Comparison of ENCODE assay signal across 9 cellular contexts in the genomic region with DNA sequence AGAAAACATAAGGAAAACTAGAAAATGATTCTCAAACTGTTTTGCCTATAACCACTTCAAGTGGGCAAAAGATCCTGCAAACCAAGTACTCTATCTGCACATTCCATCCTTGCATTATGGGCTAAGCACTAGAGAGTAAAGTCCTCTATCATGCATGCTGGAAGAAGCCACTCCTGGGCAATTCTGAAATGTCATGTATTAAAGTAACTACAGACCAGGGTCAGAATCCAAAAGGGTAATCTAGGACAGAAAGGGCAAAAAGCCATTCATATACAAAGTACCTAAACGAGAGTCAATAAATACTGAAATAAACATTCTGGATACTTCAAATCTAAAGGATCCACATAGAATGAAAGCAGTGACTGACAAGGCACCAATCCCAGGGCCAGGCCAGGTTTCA. TPM values are rescaled to one million over a fixed set of nuclear protein-coding genes. Genes with fewer than 3 reads are reported as not detected.
DNase-seq lines count a peak whose midpoint lies in the region; ATAC-seq and TF ChIP-seq lines count a peak whose summit lies in the region.
"Had no signal": no experiment of that assay in that cellular context is flagged by ENCODE, and none has a peak within 500 bp of the region (broad histone marks: within the 10 kb centered on the region; RNA-seq: fewer than 3 reads in every experiment).

No MANE protein-coding gene starts in this region.

- peaks cover 4% of the 10 kb centered on the region; the same call in 1 of the 2 replicates for H3K36me3 ChIP-seq in ES-I3 (ENCODE audit: insufficient read depth, low read length)
- H3K36me3 ChIP-seq in SJSA1 = peaks cover under 1% of the 10 kb centered on the region; the same call in 1 of the 2 replicates
- H3K36me3 ChIP-seq in psoas muscle (ENCODE audit: insufficient read depth in 1 of 2, low read depth in 1 of 2) = peaks cover 0 to 5% of the 10 kb centered on the region in 2 donors

- H3K9ac ChIP-seq in ES-I3 (ENCODE audit: low read depth, low read length) = peak overlapping the region; percentile 80; the same call in 1 of the 2 replicates

- H3K27me3 ChIP-seq in SJSA1 (replicated peaks) (no peaks in the 10 kb centered on the region; the same call in 1 of the 2 replicates), psoas muscle (ENCODE audit: insufficient read depth in 3 of 3, low read length in 2 of 3) (peaks cover 0 to 20% (median 0%) of the 10 kb centered on the region in 3 donors)

- intact Hi-C loops in psoas muscle (cut with DNase I) = no loop called here

- H3K4me3 ChIP-seq in SJSA1 (peak overlapping the region; percentile 61), fibroblast of pulmonary artery (replicated peaks; ENCODE audit: low read depth, low read length) (peak overlapping the region; percentile 78), psoas muscle (peak overlapping the region; percentile 73)

- TF ChIP-seq CTCF in fibroblast of pulmonary artery (IDR thresholded peaks at IDR 0.05; ENCODE audit: low read length, missing control alignments) (no peak), psoas muscle (IDR thresholded peaks at IDR 0.05) (no peak), omental fat pad (IDR thresholded peaks at IDR 0.05) (no peak)

- WGBS in psoas muscle, 3 donors = 10 to 38% (median 14%) methylated on average over 1 of the region's 1 CpG

- H3K27ac ChIP-seq in SJSA1 (no peak overlapping the region; the same call in 1 of the 2 replicates), psoas muscle (peak overlapping the region; percentile 85)

- ATAC-seq in psoas muscle (no peak), GM18870 (IDR thresholded peaks at IDR 0.05; ENCODE audit: unreplicated experiment) (no peak), HG03039 (IDR thresholded peaks at IDR 0.05; ENCODE audit: unreplicated experiment) (no peak), omental fat pad (ENCODE audit: low FRiP score) (no peak)

- no peaks in the 10 kb centered on the region for H3K9me3 ChIP-seq in ES-I3 (ENCODE audit: control insufficient read depth, insufficient read depth, low read length)
- no peaks in the 10 kb centered on the region for H3K9me3 ChIP-seq in SJSA1 (replicated peaks)
- H3K9me3 ChIP-seq in psoas muscle = no peaks in the 10 kb centered on the region

- DNase-seq in SJSA1 (ENCODE audit: low read depth in 1 of 2, low spot score in 2 of 2) (no peak), fibroblast of pulmonary artery (ENCODE audit: low read depth) (no peak), psoas muscle (no peak), DMS 273 (lab: John Stamatoyannopoulos, UW; ENCODE audit: unreplicated experiment) (no peak), omental fat pad (ENCODE audit: low spot score) (no peak)

- H3K4me1 ChIP-seq in ES-I3 (ENCODE audit: insufficient read depth, low read length) = no peaks in the 10 kb centered on the region
- 0 out of 2 replicates have a peak, but pooled peaks cover 11% of the 10 kb centered on the region for H3K4me1 ChIP-seq in SJSA1 (replicated peaks)
- H3K4me1 ChIP-seq in psoas muscle = no peaks in the 10 kb centered on the region

RNA-seq across cellular contexts. Expression of gene SNX12, which starts 1.1 kb away (rescaled TPM):
- 50.8 and 56.2 TPM in 2 replicates for total RNA-seq in SJSA1 (2014; rRNA removed; shearing (Covaris generic))
- 10 to 100 TPM; 28.0 to 55.6 (median 39.1) TPM for total RNA-seq in psoas muscle
- polyA plus RNA-seq in psoas muscle = 10 to 100 TPM; 28.0 to 46.9 (median 28.3) TPM
- total RNA-seq in omental fat pad = 10 to 100 TPM; 34.9 to 53.4 (median 43.7) TPM

RNA-seq across cellular contexts. Expression of gene FOXO4, which starts 28.6 kb away (rescaled TPM):
- total RNA-seq in SJSA1 (2014; rRNA removed; shearing (Covaris generic)) = not detected in 2 replicates
- total RNA-seq in psoas muscle = 10 to 100 TPM; 55.1 to 80.7 (median 63.5) TPM
- polyA plus RNA-seq in psoas muscle = 10 to 100 TPM; 14.6 to 56.5 (median 31.7) TPM
- 10 to 100 TPM; 13.8 to 23.8 (median 20.1) TPM for total RNA-seq in omental fat pad

RNA-seq across cellular contexts. Expression of gene CXorf65, which starts 39.5 kb away (rescaled TPM):
- total RNA-seq in SJSA1 (2014; rRNA removed; shearing (Covaris generic)) = not detected in 2 replicates
- not detected for total RNA-seq in psoas muscle
- not detected for polyA plus RNA-seq in psoas muscle
- total RNA-seq in omental fat pad = not detected
- total RNA-seq: pulmonary artery endothelial cell had no signal

RNA-seq across cellular contexts. Expression of gene IL2RG, which starts 44.3 kb away (rescaled TPM):
- total RNA-seq in SJSA1 (2014; rRNA removed; shearing (Covaris generic)) = not detected in 2 replicates
- total RNA-seq in psoas muscle (1 to 10 TPM in 3 of 4 donors, under 1 TPM in 1; 0.93 to 1.5 (median 1.2) TPM), omental fat pad (10 to 100 TPM in 3 of 4 donors, 1 to 10 TPM in 1; 8.3 to 30.9 (median 15.6) TPM)
- 1 to 10 TPM; 1.2 to 2.8 (median 1.6) TPM for polyA plus RNA-seq in psoas muscle
- total RNA-seq: pulmonary artery endothelial cell had no signal

RNA-seq across cellular contexts. Expression of gene MED12, which starts 51.3 kb away (rescaled TPM):
- not detected in 2 replicates for total RNA-seq in SJSA1 (2014; rRNA removed; shearing (Covaris generic))
- total RNA-seq in psoas muscle (10 to 100 TPM; 20.7 to 24.8 (median 23.7) TPM), omental fat pad (10 to 100 TPM; 29.0 to 74.4 (median 36.0) TPM)
- 10 to 100 TPM in 1 of 3 donors, 1 to 10 TPM in 2; 7.1 to 12.8 (median 7.5) TPM for polyA plus RNA-seq in psoas muscle

Comparison
In these comparisons a context has a peak if more than half of its experiments do, and no peak if none do; other contexts are left out.
1. RNA of gene FOXO4, which starts 28.6 kb away (total RNA-seq): 55.1 to 80.7 TPM in psoas muscle and 13.8 to 23.8 TPM in omental fat pad; not detected in SJSA1; every median in the first group is over 10 times any median in the second.
2. Peak in every context shown above with its lines, with median percentiles within 50 percentile points of each other: H3K4me3 ChIP-seq.